Comparison of ENCODE assay signal across 8 cellular contexts in genomic region chr16:1964046-1964505, GRCh38. TPM values are rescaled to one million over a fixed set of nuclear protein-coding genes. Genes with fewer than 3 reads are reported as not detected.
DNase-seq lines count a peak whose midpoint lies in the region; ATAC-seq and TF ChIP-seq lines count a peak whose summit lies in the region.

No MANE protein-coding gene starts in this region.

- peaks cover 0 to 2% (median 0%) of the 10 kb centered on the region in 7 donors for H3K9me3 Mint-ChIP-seq in CD14-positive monocyte

- TF ChIP-seq POLR2A in breast epithelium (IDR thresholded peaks at IDR 0.05) (no peak), lower leg skin (IDR thresholded peaks at IDR 0.05) (no peak), suprapubic skin (IDR thresholded peaks at IDR 0.05) (no peak)

- H3K79me2 ChIP-seq in OCI-LY7 (ENCODE audit: insufficient read depth, low read depth, low read length), result peaks cover 60% of the 10 kb centered on the region

- ATAC-seq in GM21390 (IDR thresholded peaks at IDR 0.05; ENCODE audit: unreplicated experiment), result peak; percentile 10

- 8 to 13% methylated on average over 22 to 26 of the region's 33 CpGs for WGBS in lower leg skin, 2 donors
- 10% methylated on average over 14 of the region's 33 CpGs for WGBS in suprapubic skin

- DNase-seq in CD14-positive monocyte (ENCODE audit: low spot score) (no peak), OCI-LY7 (ENCODE audit: low spot score) (peak; percentile 51), breast epithelium (ENCODE audit: low spot score in 2 of 2) (no peak), lower leg skin (ENCODE audit: low spot score in 2 of 2) (peak in 1 of 2 donors; percentile 89), suprapubic skin (ENCODE audit: low spot score in 2 of 2) (no peak), 8988T (no peak), SIG-M5 treated with dmso at 0.1 percent for 504 hours (lab: John Stamatoyannopoulos, UW; ENCODE audit: unreplicated experiment) (no peak)

- H3K36me3 ChIP-seq in OCI-LY7 (ENCODE audit: insufficient read depth, low read length) (peaks cover 64% of the 10 kb centered on the region), breast epithelium (no peaks in the 10 kb centered on the region), suprapubic skin (peaks cover 23% of the 10 kb centered on the region)

- peaks cover 0 to 2% (median under 1%) of the 10 kb centered on the region in 3 donors for H3K27me3 Mint-ChIP-seq in CD14-positive monocyte (ENCODE audit: low read depth in 3 of 3)

- peak overlapping the region; percentile 79 to 95 (median 93) for H3K27ac Mint-ChIP-seq in CD14-positive monocyte

- H3K4me3 ChIP-seq in OCI-LY7 (ENCODE audit: low read depth, low read length, poor library complexity, severe bottlenecking) (peak overlapping the region; percentile 82), breast epithelium (peak overlapping the region; percentile 91 to 95 (median 94)), lower leg skin (ENCODE audit: low read depth, poor library complexity, severe bottlenecking) (peak overlapping the region; percentile 90), suprapubic skin (peak overlapping the region; percentile 98)

- H3K4me1 Mint-ChIP-seq in CD14-positive monocyte, result peaks cover 40% of the 10 kb centered on the region

- peaks cover 33% of the 10 kb centered on the region for H3K4me1 ChIP-seq in OCI-LY7 (ENCODE audit: insufficient read depth, low read length, poor library complexity, severe bottlenecking)
- peaks cover 4 to 16% of the 10 kb centered on the region in 2 donors for H3K4me1 ChIP-seq in breast epithelium
- H3K4me1 ChIP-seq in suprapubic skin, result peaks cover 48% of the 10 kb centered on the region

- H3K9me2 ChIP-seq in OCI-LY7 (ENCODE audit: insufficient read depth, low read length), result no peaks in the 10 kb centered on the region

- peak overlapping the region; percentile 89 to 94 for H3K4me3 Mint-ChIP-seq in CD14-positive monocyte

- peak overlapping the region; percentile 80 for H3K27ac ChIP-seq in OCI-LY7 (ENCODE audit: low read depth, low read length, poor library complexity, severe bottlenecking)
- H3K27ac ChIP-seq in breast epithelium, result peak overlapping the region; percentile 98 to 99
- H3K27ac ChIP-seq in suprapubic skin, result peak overlapping the region; percentile 96

- H3K27me3 ChIP-seq in breast epithelium (no peaks in the 10 kb centered on the region), suprapubic skin (no peaks in the 10 kb centered on the region)

- no peak overlapping the region for H2AFZ ChIP-seq in OCI-LY7 (ENCODE audit: low read length)

- POLR2A ChIA-PET in OCI-LY7 (lab: Charles Lee), result interaction anchor here (0.6 to 1.6 kb wide), 10 partner anchors 20 to 1383 kb away, joined by 3 to 11 read pairs (median 4); partner anchors contain the start of genes MSRB1, NUBP2, SPSB3 and SYNGR3

- no peak for TF ChIP-seq EP300 in suprapubic skin (IDR thresholded peaks at IDR 0.05)

- CTCF ChIA-PET in OCI-LY7 (lab: Charles Lee; ENCODE audit: unreplicated experiment), result no interaction called here

- intact Hi-C loops in CD14-positive monocyte (cut with micrococcal nuclease), result no loop called here
- intact Hi-C loops in OCI-LY7 (cut with micrococcal nuclease; ENCODE audit: unreplicated experiment), result loop anchor here (2.0 kb wide), 1 partner anchor 29 kb away; no protein-coding TSS in a partner anchor
- intact Hi-C loops in breast epithelium (cut with DNase I; ENCODE audit: low total_unique reads), result no loop called here
- intact Hi-C loops in lower leg skin (cut with DNase I; ENCODE audit: low total_unique reads), result no loop called here

- H3K4me2 ChIP-seq in OCI-LY7 (ENCODE audit: low read length), result peak overlapping the region; percentile 96

- peaks cover 14% of the 10 kb centered on the region for H4K20me1 ChIP-seq in OCI-LY7 (ENCODE audit: insufficient read depth, low read length)

- no peak for TF ChIP-seq CTCF in CD14-positive monocyte (IDR thresholded peaks at IDR 0.05)
- peak; percentile 46 for TF ChIP-seq CTCF in OCI-LY7 (conservative IDR thresholded peaks at IDR 0.05; ENCODE audit: low read length)
- TF ChIP-seq CTCF in breast epithelium (IDR thresholded peaks at IDR 0.05), result no peak
- no peak for TF ChIP-seq CTCF in lower leg skin (IDR thresholded peaks at IDR 0.05)
- no peak for TF ChIP-seq CTCF in suprapubic skin (IDR thresholded peaks at IDR 0.05)

- H3K36me3 Mint-ChIP-seq in CD14-positive monocyte, result peaks cover 24 to 30% of the 10 kb centered on the region in 2 donors

- BruUV-seq in OCI-LY7 (replicated peaks; lab: Mats Ljungman, UMichigan), result no TSS peak

- no peaks in the 10 kb centered on the region for H3K9me3 ChIP-seq in OCI-LY7 (ENCODE audit: low read length)
- H3K9me3 ChIP-seq in breast epithelium, result no peaks in the 10 kb centered on the region
- no peaks in the 10 kb centered on the region for H3K9me3 ChIP-seq in suprapubic skin

RNA-seq across cellular contexts. Expression of gene RPS2, which starts 0.6 kb away (rescaled TPM):
- 1,000 to 10,000 TPM; 1,893 to 2,136 TPM for polyA plus RNA-seq in CD14-positive monocyte
- 2,266 and 2,461 TPM in 2 replicates for total RNA-seq in OCI-LY7 (2014; rRNA removed; shearing (Covaris generic))
- total RNA-seq in OCI-LY7 (2022), result 3,120 and 3,140 TPM in 2 replicates
- 1,000 to 10,000 TPM; 1,340 to 2,607 (median 1,661) TPM for total RNA-seq in breast epithelium
- 1,000 to 10,000 TPM; 2,603 to 4,441 (median 3,196) TPM for total RNA-seq in lower leg skin
- 1,000 to 10,000 TPM; 3,268 to 4,213 (median 3,625) TPM for total RNA-seq in suprapubic skin

RNA-seq across cellular contexts. Expression of gene RNF151, which starts 2.6 kb away (rescaled TPM):
- polyA plus RNA-seq in CD14-positive monocyte, result not detected
- not detected in 2 replicates for total RNA-seq in OCI-LY7 (2014; rRNA removed; shearing (Covaris generic))
- total RNA-seq in OCI-LY7 (2022) (not detected in 2 replicates), breast epithelium (under 1 TPM in 1 of 3 donors, not detected in 2; 0.98 TPM), lower leg skin (not detected), suprapubic skin (not detected)

RNA-seq across cellular contexts. Expression of gene NDUFB10, which starts 4.7 kb away (rescaled TPM):
- 100 to 1,000 TPM; 186 to 215 TPM for polyA plus RNA-seq in CD14-positive monocyte
- total RNA-seq in OCI-LY7 (2014; rRNA removed; shearing (Covaris generic)), result 240 and 317 TPM in 2 replicates
- total RNA-seq in OCI-LY7 (2022) (180 and 201 TPM in 2 replicates), breast epithelium (100 to 1,000 TPM; 114 to 233 (median 144) TPM), lower leg skin (100 to 1,000 TPM; 183 to 245 (median 217) TPM), suprapubic skin (100 to 1,000 TPM; 157 to 196 (median 174) TPM)

RNA-seq across cellular contexts. Expression of gene TBL3, which starts 7.8 kb away (rescaled TPM):
- polyA plus RNA-seq in CD14-positive monocyte, result 10 to 100 TPM; 36.0 to 37.8 TPM
- 58.5 and 67.2 TPM in 2 replicates for total RNA-seq in OCI-LY7 (2014; rRNA removed; shearing (Covaris generic))
- 44.3 and 49.9 TPM in 2 replicates for total RNA-seq in OCI-LY7 (2022)
- total RNA-seq in breast epithelium, result 10 to 100 TPM; 32.9 to 42.3 (median 33.1) TPM
- 100 to 1,000 TPM in 2 of 4 donors, 10 to 100 TPM in 2; 60.8 to 114 (median 83.7) TPM for total RNA-seq in lower leg skin
- 10 to 100 TPM; 49.2 to 73.5 (median 57.2) TPM for total RNA-seq in suprapubic skin

RNA-seq across cellular contexts. Expression of gene RPL3L, which starts 9.6 kb away (rescaled TPM):
- polyA plus RNA-seq in CD14-positive monocyte, result not detected
- total RNA-seq in OCI-LY7 (2014; rRNA removed; shearing (Covaris generic)), result 0.35 TPM in 1 of 2 replicates, not detected in the other
- total RNA-seq in OCI-LY7 (2022) (0.63 and 0.72 TPM in 2 replicates), breast epithelium (not detected), lower leg skin (1 to 10 TPM in 1 of 4 donors, not detected in 3; 1.6 TPM), suprapubic skin (under 1 TPM in 3 of 4 donors, not detected in 1; 0.29 to 0.60 (median 0.42) TPM)
